ENCODE assay signal across 25 cellular contexts in the genomic region with DNA sequence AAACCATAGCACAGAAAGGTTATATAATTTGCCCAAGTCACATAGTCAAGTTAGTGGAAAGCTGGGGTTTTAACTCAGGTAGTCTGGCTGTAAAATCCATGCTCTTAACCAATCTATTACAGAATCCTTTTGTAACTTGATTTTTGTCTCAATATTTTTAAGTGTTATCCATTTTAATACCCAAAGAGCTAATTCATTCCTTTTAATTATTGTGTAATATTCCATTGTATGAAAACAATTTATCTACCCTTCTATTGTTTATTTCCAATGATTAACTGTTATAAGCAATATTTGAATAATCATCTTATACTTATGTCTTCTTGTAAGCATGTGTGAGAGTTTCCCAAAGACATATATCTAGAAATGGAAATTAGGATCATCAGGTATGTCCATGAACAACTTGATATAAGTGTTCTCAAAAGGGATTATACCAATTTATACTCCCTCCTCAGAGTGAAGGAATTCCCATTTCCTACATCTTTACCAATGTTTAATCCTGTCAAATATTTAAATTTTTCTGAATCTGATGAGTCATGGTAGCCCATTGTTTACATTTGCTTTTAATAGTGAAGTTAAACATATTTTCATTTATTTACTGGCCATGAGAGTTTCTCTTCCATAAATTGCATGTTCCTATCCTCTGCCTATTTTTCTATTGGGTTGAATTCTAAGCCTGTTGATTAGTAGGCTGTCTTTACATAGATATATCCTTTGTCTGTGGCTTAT. TPM values are rescaled to one million over a fixed set of nuclear protein-coding genes. Genes with fewer than 3 reads are reported as not detected.
"Had no signal": no experiment of that assay in that cellular context is flagged by ENCODE, and none has a peak within 500 bp of the region (broad histone marks: within the 10 kb centered on the region; RNA-seq: fewer than 3 reads in every experiment).

No MANE protein-coding gene starts in this region.

- H3K27me3 Mint-ChIP-seq: activated CD4-positive, alpha-beta T cell treated with anti-CD3 and anti-CD28 coated beads for 36 hours had no signal

- H3K27ac Mint-ChIP-seq: activated CD4-positive, alpha-beta memory T cell treated with anti-CD3 and anti-CD28 coated beads, Interleukin-2, amount 10 ng/mL, durations not matched to agents 7 days and 5 days; activated CD4-positive, alpha-beta T cell treated with anti-CD3 and anti-CD28 coated beads for 36 hours; activated naive CD8-positive, alpha-beta T cell treated with anti-CD3 and anti-CD28 coated beads, Interleukin-2, amount 10 ng/mL, durations not matched to agents 7 days and 5 days; T-cell had no signal

- H3K4me1 ChIP-seq: adrenal gland had no signal

- H3K4me3 ChIP-seq: adrenal gland, SK-N-MC had no signal

- H3K27me3 ChIP-seq: adrenal gland had no signal

- H3K4me3 Mint-ChIP-seq: activated CD4-positive, alpha-beta memory T cell treated with anti-CD3 and anti-CD28 coated beads, Interleukin-2, amount 10 ng/mL, durations not matched to agents 7 days and 5 days; activated CD4-positive, alpha-beta T cell treated with anti-CD3 and anti-CD28 coated beads for 36 hours; activated naive CD8-positive, alpha-beta T cell treated with anti-CD3 and anti-CD28 coated beads, Interleukin-2, amount 10 ng/mL, durations not matched to agents 7 days and 5 days; T-cell had no signal

- ATAC-seq: activated CD4-positive, alpha-beta T cell treated with anti-CD3 and anti-CD28 coated beads for 36 hours; Panc1; Right ventricle myocardium inferior; T-cell had no signal

- H3K36me3 Mint-ChIP-seq: T-cell had no signal

- H3K27ac ChIP-seq: adrenal gland, SK-N-MC, VCaP had no signal

- H3K4me1 Mint-ChIP-seq: activated CD4-positive, alpha-beta memory T cell treated with anti-CD3 and anti-CD28 coated beads, Interleukin-2, amount 10 ng/mL, durations not matched to agents 7 days and 5 days; activated CD4-positive, alpha-beta T cell treated with anti-CD3 and anti-CD28 coated beads for 36 hours; activated naive CD8-positive, alpha-beta T cell treated with anti-CD3 and anti-CD28 coated beads, Interleukin-2, amount 10 ng/mL, durations not matched to agents 7 days and 5 days; T-cell had no signal

- DNase-seq: activated CD4-positive, alpha-beta memory T cell treated with anti-CD3 and anti-CD28 coated beads, Interleukin-2, amount 10 ng/mL, durations not matched to agents 7 days and 5 days; activated CD4-positive, alpha-beta T cell treated with anti-CD3 and anti-CD28 coated beads for 36 hours; activated CD4-positive, alpha-beta T cell treated with anti-CD3 and anti-CD28 coated beads, Interleukin-2, amount 50 U/mL, for 1 hour; activated naive CD4-positive, alpha-beta T cell treated with anti-CD3 and anti-CD28 coated beads, Interleukin-2, amount 50 U/mL, for 16 hours; activated naive CD8-positive, alpha-beta T cell treated with anti-CD3 and anti-CD28 coated beads, Interleukin-2, amount 10 ng/mL, durations not matched to agents 7 days and 5 days; adrenal gland; anterior cingulate cortex; central memory CD4-positive, alpha-beta T cell; MM.1S; NCI-H1105; NCI-H1436; NCI-H1694 treated with DMSO at 0.1 percent for 48 hours; NCI-H2029 treated with DMSO at 0.1 percent for 48 hours; NCI-H345; NCI-H510A; NCI-H69; RPMI8226; T-cell; T-helper 2 cell; T1000 had no signal

- H3K36me3 ChIP-seq: adrenal gland had no signal

RNA-seq across cellular contexts. Expression of a gene that starts 13.9 kb away (rescaled TPM):
- total RNA-seq: activated CD4-positive, alpha-beta memory T cell treated with anti-CD3 and anti-CD28 coated beads, Interleukin-2, amount 10 ng/mL, durations not matched to agents 7 days and 5 days; activated CD4-positive, alpha-beta T cell treated with anti-CD3 and anti-CD28 coated beads for 36 hours; activated CD8-positive, alpha-beta memory T cell treated with anti-CD3 and anti-CD28 coated beads for 36 hours; activated naive CD8-positive, alpha-beta T cell treated with anti-CD3 and anti-CD28 coated beads, Interleukin-2, amount 10 ng/mL, durations not matched to agents 7 days and 5 days; adrenal gland; Right ventricle myocardium inferior; T-cell had no signal
- polyA plus RNA-seq: adrenal gland had no signal

RNA-seq across cellular contexts. Expression of a gene that starts 20.6 kb away (rescaled TPM):
- total RNA-seq: activated CD4-positive, alpha-beta memory T cell treated with anti-CD3 and anti-CD28 coated beads, Interleukin-2, amount 10 ng/mL, durations not matched to agents 7 days and 5 days; activated CD8-positive, alpha-beta memory T cell treated with anti-CD3 and anti-CD28 coated beads for 36 hours; T-cell had no signal

RNA-seq across cellular contexts. Expression of a gene that starts 46.2 kb away (rescaled TPM):
- total RNA-seq: activated CD4-positive, alpha-beta memory T cell treated with anti-CD3 and anti-CD28 coated beads, Interleukin-2, amount 10 ng/mL, durations not matched to agents 7 days and 5 days; activated CD4-positive, alpha-beta T cell treated with anti-CD3 and anti-CD28 coated beads for 36 hours; activated CD8-positive, alpha-beta memory T cell treated with anti-CD3 and anti-CD28 coated beads for 36 hours; activated naive CD8-positive, alpha-beta T cell treated with anti-CD3 and anti-CD28 coated beads, Interleukin-2, amount 10 ng/mL, durations not matched to agents 7 days and 5 days; T-cell had no signal
